ENCODE assay signal across 14 cellular contexts in the genomic region with DNA sequence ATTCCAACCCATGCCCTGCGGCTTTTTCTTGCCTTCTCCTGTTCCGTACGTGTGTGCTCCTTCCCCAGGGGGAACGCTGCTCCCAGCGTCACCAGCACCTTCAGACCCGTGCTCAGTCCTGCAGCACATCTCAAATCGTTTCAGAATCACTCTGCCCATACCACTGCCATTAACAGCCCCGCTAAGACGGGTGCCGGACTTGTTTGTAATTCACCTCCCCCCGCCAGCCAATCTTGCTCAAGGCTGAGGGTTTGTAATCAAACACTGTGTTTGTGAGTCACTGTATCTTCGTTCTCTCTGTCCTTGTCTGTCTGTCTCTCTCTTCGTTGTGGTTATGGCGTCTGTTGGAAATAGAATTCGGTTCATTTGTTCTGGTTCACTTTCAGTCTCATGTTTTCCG. TPM values are rescaled to one million over a fixed set of nuclear protein-coding genes. Genes with fewer than 3 reads are reported as not detected.
DNase-seq lines count a peak whose midpoint lies in the region; ATAC-seq and TF ChIP-seq lines count a peak whose summit lies in the region.
"Had no signal": no experiment of that assay in that cellular context is flagged by ENCODE, and none has a peak within 500 bp of the region (broad histone marks: within the 10 kb centered on the region; RNA-seq: fewer than 3 reads in every experiment).

No MANE protein-coding gene starts in this region.

- TF ChIP-seq EP300 in sigmoid colon (IDR thresholded peaks at IDR 0.05), result no peak

- DNase-seq in RPMI7951 (ENCODE audit: low read depth) (peak; percentile 37), esophagus squamous epithelium (lab: John Stamatoyannopoulos, UW) (no peak), thyroid gland (no peak), sigmoid colon (no peak), NCI-H446 treated with DMSO at 0.1 percent for 48 hours (lab: John Stamatoyannopoulos, UW) (no peak)
- DNase-seq: activated T-cell treated with anti-CD3 and anti-CD28 coated beads, Interleukin-2, amount 50 U/mL, for 48 hours; CD4-positive, alpha-beta memory T cell; foreskin melanocyte; KBM-7 had no signal

- peaks cover 0 to 21% (median 0%) of the 10 kb centered on the region in 3 donors for H3K36me3 ChIP-seq in esophagus squamous epithelium
- H3K36me3 ChIP-seq in rectal smooth muscle tissue (ENCODE audit: control insufficient read depth, insufficient read depth, low read length), result no peaks in the 10 kb centered on the region
- no peaks in the 10 kb centered on the region for H3K36me3 ChIP-seq in thyroid gland
- no peaks in the 10 kb centered on the region for H3K36me3 ChIP-seq in sigmoid colon
- H3K36me3 ChIP-seq: tibial nerve had no signal

- H3K4me3 ChIP-seq in esophagus squamous epithelium (peak overlapping the region in 3 of 4 donors; percentile 21 to 50 (median 31)), rectal smooth muscle tissue (ENCODE audit: low read length) (peak overlapping the region; percentile 15), thyroid gland (replicated peaks in 1 of 3) (no peak overlapping the region), sigmoid colon (no peak overlapping the region)
- H3K4me3 ChIP-seq: GM23338 had no signal

- TF ChIP-seq POLR2A in esophagus squamous epithelium (IDR thresholded peaks at IDR 0.05) (no peak), thyroid gland (IDR thresholded peaks at IDR 0.05) (no peak), sigmoid colon (IDR thresholded peaks at IDR 0.05) (no peak)

- TF ChIP-seq CTCF in C4-2B (conservative IDR thresholded peaks at IDR 0.05), result no peak
- TF ChIP-seq CTCF in esophagus squamous epithelium (IDR thresholded peaks at IDR 0.05), result no peak
- TF ChIP-seq CTCF in thyroid gland (IDR thresholded peaks at IDR 0.05), result no peak
- TF ChIP-seq CTCF in sigmoid colon (IDR thresholded peaks at IDR 0.05), result no peak

- H3K9me3 ChIP-seq in esophagus squamous epithelium (no peaks in the 10 kb centered on the region), thyroid gland (no peaks in the 10 kb centered on the region), sigmoid colon (no peaks in the 10 kb centered on the region)
- H3K9me3 ChIP-seq: tibial nerve had no signal

- H3K4me1 ChIP-seq in esophagus squamous epithelium, result peaks cover 18 to 48% (median 24%) of the 10 kb centered on the region in 3 donors
- no peaks in the 10 kb centered on the region for H3K4me1 ChIP-seq in rectal smooth muscle tissue (ENCODE audit: control insufficient read depth, insufficient read depth, low read length)
- peaks cover 0 to 7% of the 10 kb centered on the region in 2 donors for H3K4me1 ChIP-seq in thyroid gland
- no peaks in the 10 kb centered on the region for H3K4me1 ChIP-seq in sigmoid colon

- intact Hi-C loops in esophagus squamous epithelium (cut with DNase I), result no loop called here
- intact Hi-C loops in thyroid gland (cut with DNase I), result no loop called here
- intact Hi-C loops in sigmoid colon (cut with DNase I), result no loop called here

- H3K27me3 ChIP-seq in esophagus squamous epithelium (peaks cover 0 to 2% (median 0%) of the 10 kb centered on the region in 4 donors), rectal smooth muscle tissue (ENCODE audit: control insufficient read depth, insufficient read depth, low read length) (peaks cover 3% of the 10 kb centered on the region), thyroid gland (no peaks in the 10 kb centered on the region), sigmoid colon (peaks cover 0 to under 1% (median 0%) of the 10 kb centered on the region in 3 donors)
- H3K27me3 ChIP-seq: tibial nerve had no signal

- WGBS in esophagus squamous epithelium, 2 donors, result 44 to 53% methylated on average over 16 of the region's 16 CpGs
- 79 to 85% methylated on average over 16 of the region's 16 CpGs for WGBS in thyroid gland, 2 donors
- WGBS in sigmoid colon, 2 donors, result 44 to 75% methylated on average over 16 of the region's 16 CpGs

- H3K9ac ChIP-seq in rectal smooth muscle tissue (ENCODE audit: low read length), result no peak overlapping the region

- ATAC-seq in GM21381 (IDR thresholded peaks at IDR 0.05; ENCODE audit: unreplicated experiment), result no peak
- ATAC-seq: GM23338 had no signal

- H3K27ac ChIP-seq in C4-2B, result peak overlapping the region; percentile 32
- peak overlapping the region; percentile 62 to 82 (median 74) for H3K27ac ChIP-seq in esophagus squamous epithelium
- H3K27ac ChIP-seq in rectal smooth muscle tissue (ENCODE audit: low read depth, low read length), result no peak overlapping the region
- no peak overlapping the region for H3K27ac ChIP-seq in thyroid gland
- no peak overlapping the region for H3K27ac ChIP-seq in sigmoid colon
- H3K27ac ChIP-seq: tibial nerve had no signal

RNA-seq across cellular contexts. Expression of gene CARD14, which starts 17.3 kb away (rescaled TPM):
- 0.20 TPM in 1 of 2 replicates, not detected in the other for total RNA-seq in RPMI7951 (2014; rRNA removed; shearing (Covaris generic))
- total RNA-seq in esophagus squamous epithelium, result 10 to 100 TPM; 13.0 to 54.3 (median 27.6) TPM
- 1 to 10 TPM in 1 of 4 donors, under 1 TPM in 1, not detected in 2; 0.34 to 3.9 TPM for total RNA-seq in thyroid gland
- not detected for total RNA-seq in sigmoid colon
- 1 to 10 TPM in 2 of 3 donors, under 1 TPM in 1; 0.23 to 1.8 (median 1.5) TPM for polyA plus RNA-seq in sigmoid colon

RNA-seq across cellular contexts. Expression of gene SGSH, which starts 33.0 kb away (rescaled TPM):
- 6.4 and 7.4 TPM in 2 replicates for total RNA-seq in RPMI7951 (2014; rRNA removed; shearing (Covaris generic))
- total RNA-seq in esophagus squamous epithelium (10 to 100 TPM in 3 of 4 donors, 1 to 10 TPM in 1; 8.7 to 18.7 (median 12.9) TPM), thyroid gland (10 to 100 TPM; 31.8 to 48.5 (median 38.2) TPM), sigmoid colon (10 to 100 TPM; 11.4 to 31.6 (median 12.9) TPM)
- 10 to 100 TPM in 1 of 3 donors, 1 to 10 TPM in 2; 3.6 to 37.0 (median 6.7) TPM for polyA plus RNA-seq in sigmoid colon

RNA-seq across cellular contexts. Expression of gene SLC26A11, which starts 33.1 kb away (rescaled TPM):
- total RNA-seq in RPMI7951 (2014; rRNA removed; shearing (Covaris generic)), result 2.0 and 2.2 TPM in 2 replicates
- total RNA-seq in esophagus squamous epithelium (10 to 100 TPM in 1 of 4 donors, 1 to 10 TPM in 3; 5.7 to 11.4 (median 7.6) TPM), thyroid gland (10 to 100 TPM; 25.1 to 65.3 (median 31.7) TPM), sigmoid colon (10 to 100 TPM in 3 of 4 donors, 1 to 10 TPM in 1; 6.8 to 14.5 (median 11.5) TPM)
- 1 to 10 TPM; 2.3 to 9.3 (median 3.0) TPM for polyA plus RNA-seq in sigmoid colon

RNA-seq across cellular contexts. Expression of gene EIF4A3, which starts 40.2 kb away (rescaled TPM):
- total RNA-seq in RPMI7951 (2014; rRNA removed; shearing (Covaris generic)), result 99.4 and 104 TPM in 2 replicates
- total RNA-seq in esophagus squamous epithelium (100 to 1,000 TPM in 2 of 4 donors, 10 to 100 TPM in 2; 69.0 to 112 (median 94.7) TPM), thyroid gland (10 to 100 TPM; 42.9 to 79.8 (median 47.4) TPM), sigmoid colon (10 to 100 TPM; 26.6 to 45.1 (median 39.8) TPM)
- polyA plus RNA-seq in sigmoid colon, result 10 to 100 TPM; 60.7 to 97.1 (median 85.1) TPM

Comparison
In these comparisons a context has a peak if more than half of its experiments do, and no peak if none do; other contexts are left out.
1. H3K27ac ChIP-seq: peak in C4-2B (single experiment) and esophagus squamous epithelium (4 of 4); none in rectal smooth muscle tissue (single experiment), thyroid gland (0 of 3) and sigmoid colon (0 of 4).
2. H3K4me3 ChIP-seq: peak in esophagus squamous epithelium (3 of 4) and rectal smooth muscle tissue (single experiment); none in thyroid gland (0 of 3) and sigmoid colon (0 of 4).